ENCODE assay signal across 8 cellular contexts in genomic region chr19:34677386-34678084, GRCh38. TPM values are rescaled to one million over a fixed set of nuclear protein-coding genes. Genes with fewer than 3 reads are reported as not detected.
DNase-seq lines count a peak whose midpoint lies in the region; ATAC-seq and TF ChIP-seq lines count a peak whose summit lies in the region.

Gene ZNF302, plus strand, starts transcription at chr19:34677678. Its CDS starts 1,127 bp downstream, at chr19:34678805.

- H3K27me3 Mint-ChIP-seq in mesothelial cell of epicardium (ENCODE audit: low read depth) = peaks cover 33% of the 10 kb centered on the region

- no peak for TF ChIP-seq CTCF in mesothelial cell of epicardium (IDR thresholded peaks at IDR 0.05; ENCODE audit: unreplicated experiment)

- peak within 1 kb of the TSS; percentile 93 for H3K27ac Mint-ChIP-seq in mesothelial cell of epicardium

- ATAC-seq in GM21360 (IDR thresholded peaks at IDR 0.05; ENCODE audit: unreplicated experiment) = peak; percentile 80

- H3K4me1 Mint-ChIP-seq in mesothelial cell of epicardium = peaks cover 16% of the 10 kb centered on the region

- peak; percentile 52 for DNase-seq in COLO829 (ENCODE audit: low spot score)
- peak; percentile 95 for DNase-seq in HT1080 (ENCODE audit: low read depth)
- peak; percentile 90 for DNase-seq in NOMO-1 treated with dmso at 0.1 percent for 144 hours (lab: John Stamatoyannopoulos, UW; ENCODE audit: unreplicated experiment)
- DNase-seq in activated CD8-positive, alpha-beta memory T cell treated with anti-CD3 and anti-CD28 coated beads, Interleukin-2, amount 50 U/mL, for 24 hours (ENCODE audit: extremely low read depth) = peak; percentile 89
- peak; percentile 89 to 93 for DNase-seq in mesothelial cell of epicardium (ENCODE audit: low spot score in 2 of 2, unreplicated experiment in 2 of 2)
- DNase-seq in stimulated activated CD8-positive, alpha-beta memory T cell treated with anti-CD3 and anti-CD28 coated beads, Interleukin-15, amount 100 ng/mL, for 48 hours (ENCODE audit: low read depth in 2 of 2) = peak; percentile 93 to 94

- in situ Hi-C loops in endometrial microvascular endothelial cells (cut with HindIII; ENCODE audit: inconsistent ontology term, low pct_unique_long_range_greater_than_20kb, low sequenced_read_pairs) = no loop called here

- H3K36me3 Mint-ChIP-seq in mesothelial cell of epicardium = peaks cover 41% of the 10 kb centered on the region

- H3K9me3 Mint-ChIP-seq in mesothelial cell of epicardium = peaks cover 39% of the 10 kb centered on the region

- H3K4me3 Mint-ChIP-seq in mesothelial cell of epicardium = peak within 1 kb of the TSS; percentile 85

RNA-seq across cellular contexts. Expression of gene ZNF302, which starts in this region (rescaled TPM):
- total RNA-seq in HT1080 (2014; rRNA removed; shearing (Covaris generic)) = 11.8 and 12.3 TPM in 2 replicates
- 10.9 and 14.7 TPM in 2 replicates for polyA plus RNA-seq in HT1080 (2015; cell fraction: cytosol; rRNA removed)
- 55.4 and 55.5 TPM in 2 replicates for polyA plus RNA-seq in HT1080 (2015; cell fraction: nucleus; rRNA removed)
- 12.5 TPM for total RNA-seq in endometrial microvascular endothelial cells (ENCODE audit: inconsistent ontology term)
- 41.0 to 43.8 TPM (median 43.1 TPM) in 3 replicates for total RNA-seq in mesothelial cell of epicardium

Comparison
In these comparisons a context has a peak if more than half of its experiments do, and no peak if none do; other contexts are left out.
1. Peak in every context shown above with its lines: DNase-seq and ATAC-seq.